In genomic region chr9:74025402-74025894, GRCh38 we compare ENCODE assay signal across 17 cellular contexts.
A peak's percentile ranks its signal among the peaks of the same experiment; 100 is the strongest.
DNase-seq lines count a peak whose midpoint lies in the region; ATAC-seq, FAIRE-seq and TF ChIP-seq lines count a peak whose summit lies in the region.
"Had no signal": no experiment of that assay in that cellular context is flagged by ENCODE, and none has a peak within 500 bp of the region (broad histone marks: within the 10 kb centered on the region; RNA-seq: fewer than 3 reads in every experiment).

No MANE protein-coding gene starts in this region.

- H2BK20ac ChIP-seq in H9 (ENCODE audit: low read depth, low read length, poor library complexity, severe bottlenecking): no peak overlapping the region

- no peak for TF ChIP-seq POLR2A in right lobe of liver (IDR thresholded peaks at IDR 0.05)

- H2BK12ac ChIP-seq in H9 (ENCODE audit: insufficient read length, low read depth, low read length): no peak overlapping the region

- intact Hi-C loops in right lobe of liver (cut with DNase I) (no loop called here), pancreas (cut with DNase I) (no loop called here), left ventricle myocardium superior (cut with micrococcal nuclease) (no loop called here)

- no peaks in the 10 kb centered on the region for H3K23me2 ChIP-seq in H9 (ENCODE audit: insufficient read length, low read depth, low read length, poor library complexity, severe bottlenecking)

- TF ChIP-seq CTCF in right lobe of liver (IDR thresholded peaks at IDR 0.05): no peak
- TF ChIP-seq CTCF in pancreas (IDR thresholded peaks at IDR 0.05): no peak
- no peak for TF ChIP-seq CTCF in H9 (conservative IDR thresholded peaks at IDR 0.05)

- H3K27me3 ChIP-seq in MG63 (no peaks in the 10 kb centered on the region), right lobe of liver (no peaks in the 10 kb centered on the region), pancreas (no peaks in the 10 kb centered on the region), H9 (ENCODE audit: insufficient read depth, low read length) (no peaks in the 10 kb centered on the region)
- H3K27me3 ChIP-seq: BLaER1 had no signal

- H4K20me1 ChIP-seq in H9 (ENCODE audit: control insufficient read depth, insufficient read depth, insufficient read length): no peaks in the 10 kb centered on the region
- H4K20me1 ChIP-seq: BLaER1 had no signal

- ATAC-seq in right lobe of liver: peak; percentile 94 to 98 (median 94)
- no peak for ATAC-seq in HG02678 (IDR thresholded peaks at IDR 0.05; ENCODE audit: unreplicated experiment)
- ATAC-seq in pancreas: no peak
- no peak for ATAC-seq in left ventricle myocardium superior
- ATAC-seq: stimulated activated effector memory CD8-positive, alpha-beta T cell treated with anti-CD3 and anti-CD28 coated beads, Interleukin-12 subunit alpha, Interleukin-12 subunit beta, amount 100 ng/mL, for 72 hours had no signal

- no peak overlapping the region for H2BK120ac ChIP-seq in H9 (ENCODE audit: low read depth, low read length, poor library complexity, severe bottlenecking)

- no peak overlapping the region for H3K23ac ChIP-seq in H9 (ENCODE audit: insufficient read length, low read depth, low read length)

- H4K5ac ChIP-seq in H9 (ENCODE audit: insufficient read length, low read depth, low read length): no peak overlapping the region

- H4K91ac ChIP-seq in H9 (ENCODE audit: insufficient read length, low read depth, low read length): no peak overlapping the region

- no peak overlapping the region for H2AK5ac ChIP-seq in H9 (ENCODE audit: insufficient read length, low read length)

- H3K4me1 ChIP-seq in right lobe of liver: peaks cover 0 to 14% (median 2%) of the 10 kb centered on the region in 4 donors
- H3K4me1 ChIP-seq in pancreas: no peaks in the 10 kb centered on the region
- 0 out of 2 replicates have a peak, but pooled peaks cover 3% of the 10 kb centered on the region for H3K4me1 ChIP-seq in H9 (ENCODE audit: insufficient read depth, low read length)
- H3K4me1 ChIP-seq: BLaER1 had no signal

- H3K27ac ChIP-seq in right lobe of liver (peak overlapping the region in 2 of 3 donors; percentile 13 to 45), pancreas (no peak overlapping the region), H9 (ENCODE audit: insufficient read length, low read depth, low read length) (no peak overlapping the region)
- H3K27ac ChIP-seq: BLaER1 had no signal

- H3K36me3 ChIP-seq in MG63: no peaks in the 10 kb centered on the region
- H3K36me3 ChIP-seq in right lobe of liver: no peaks in the 10 kb centered on the region
- H3K36me3 ChIP-seq in pancreas: no peaks in the 10 kb centered on the region
- H3K36me3 ChIP-seq: BLaER1 had no signal

- H3K14ac ChIP-seq in H9 (ENCODE audit: insufficient read depth, low read length): no peak overlapping the region

- H3K18ac ChIP-seq in H9 (ENCODE audit: insufficient read length, low read depth, low read length): no peak overlapping the region

- 25% methylated on average over 3 of the region's 3 CpGs for WGBS in right lobe of liver (ENCODE audit: insufficient coverage, low coverage, low lambda C conversion rate, missing lambda C conversion rate)
- WGBS in pancreas, 2 donors: 32 to 33% methylated on average over 3 of the region's 3 CpGs
- WGBS in H9 (ENCODE audit: extremely low coverage, insufficient read length, low lambda C conversion rate): no CpG with 5 or more reads among the region's 3 CpGs

- H3K4me3 Mint-ChIP-seq in H9: no peak overlapping the region
- H3K4me3 Mint-ChIP-seq: activated naive CD8-positive, alpha-beta T cell treated with anti-CD3 and anti-CD28 coated beads, Interleukin-2, amount 10 ng/mL, durations not matched to agents 7 days and 5 days; dendritic cell treated with granulocyte-macrophage colony-stimulating factor and Interleukin-4, amounts not matched to agents 40 ng/mL and 50 ng/mL, for 4 days; stimulated activated effector memory CD8-positive, alpha-beta T cell treated with anti-CD3 and anti-CD28 coated beads, Interleukin-12 subunit alpha, Interleukin-12 subunit beta, amount 100 ng/mL, for 72 hours had no signal

- no peak overlapping the region for H3K27ac Mint-ChIP-seq in H9
- H3K27ac Mint-ChIP-seq: activated naive CD8-positive, alpha-beta T cell treated with anti-CD3 and anti-CD28 coated beads, Interleukin-2, amount 10 ng/mL, durations not matched to agents 7 days and 5 days; dendritic cell treated with granulocyte-macrophage colony-stimulating factor and Interleukin-4, amounts not matched to agents 40 ng/mL and 50 ng/mL, for 4 days; stimulated activated effector memory CD8-positive, alpha-beta T cell treated with anti-CD3 and anti-CD28 coated beads, Interleukin-12 subunit alpha, Interleukin-12 subunit beta, amount 100 ng/mL, for 72 hours had no signal

- H3K9me3 ChIP-seq in MG63 (no peaks in the 10 kb centered on the region), right lobe of liver (no peaks in the 10 kb centered on the region), pancreas (no peaks in the 10 kb centered on the region), H9 (ENCODE audit: control insufficient read depth, low read depth, low read length) (no peaks in the 10 kb centered on the region)
- H3K9me3 ChIP-seq: BLaER1 had no signal

- H2BK5ac ChIP-seq in H9 (ENCODE audit: insufficient read length, low read length): no peak overlapping the region

- no peak overlapping the region for H2AFZ ChIP-seq in H9 (ENCODE audit: low read length)

- FAIRE-seq in pancreas (lab: Jason Lieb, UNC): no peak
- FAIRE-seq: keratinocyte had no signal

- H3K4me2 ChIP-seq in H9 (ENCODE audit: insufficient read depth, insufficient read length, low read length): no peak overlapping the region
- H3K4me2 ChIP-seq: BLaER1 had no signal

- H3K4me1 Mint-ChIP-seq in H9: peaks cover 0 to 3% of the 10 kb centered on the region in 2 experiments; a peak in 1 of 4 replicates
- H3K4me1 Mint-ChIP-seq: activated naive CD8-positive, alpha-beta T cell treated with anti-CD3 and anti-CD28 coated beads, Interleukin-2, amount 10 ng/mL, durations not matched to agents 7 days and 5 days; stimulated activated effector memory CD8-positive, alpha-beta T cell treated with anti-CD3 and anti-CD28 coated beads, Interleukin-12 subunit alpha, Interleukin-12 subunit beta, amount 100 ng/mL, for 72 hours had no signal

- DNase-seq in COLO829 (ENCODE audit: low spot score) (peak; percentile 72), MG63 (peak; percentile 42), dedifferentiated amniotic fluid mesenchymal stem cell (ENCODE audit: extremely low spot score) (peak; percentile 32), right lobe of liver (no peak), pancreas (no peak), left ventricle myocardium superior (no peak), H9 (no peak)
- DNase-seq: activated CD8-positive, alpha-beta memory T cell treated with anti-CD3 and anti-CD28 coated beads, Interleukin-2, amount 50 U/mL, for 4 hours; activated naive CD8-positive, alpha-beta T cell treated with anti-CD3 and anti-CD28 coated beads, Interleukin-2, amount 10 ng/mL, durations not matched to agents 7 days and 5 days; NCI-H2081 treated with DMSO at 0.1 percent for 48 hours; NK-92 treated with Interleukin-12 subunit alpha and Interleukin-12 subunit beta, amount 100 ng/mL, for 24 hours; stimulated activated CD4-positive, alpha-beta T cell treated with anti-CD3 and anti-CD28 coated beads, Interleukin-4, amount 100 ng/mL, for 24 hours had no signal

- H3K27me3 Mint-ChIP-seq in H9 (ENCODE audit: low read depth): no peaks in the 10 kb centered on the region; the same call in 1 of the 2 replicates
- H3K27me3 Mint-ChIP-seq: activated naive CD8-positive, alpha-beta T cell treated with anti-CD3 and anti-CD28 coated beads, Interleukin-2, amount 10 ng/mL, durations not matched to agents 7 days and 5 days; dendritic cell treated with granulocyte-macrophage colony-stimulating factor and Interleukin-4, amounts not matched to agents 40 ng/mL and 50 ng/mL, for 4 days had no signal

- H3K36me3 Mint-ChIP-seq in H9 (ENCODE audit: insufficient read depth in 1 of 3, low read depth in 3 of 3): peaks cover 2 to 3% (median 3%) of the 10 kb centered on the region in 3 experiments; a peak in 3 of 7 replicates
- H3K36me3 Mint-ChIP-seq: activated naive CD8-positive, alpha-beta T cell treated with anti-CD3 and anti-CD28 coated beads, Interleukin-2, amount 10 ng/mL, durations not matched to agents 7 days and 5 days; stimulated activated effector memory CD8-positive, alpha-beta T cell treated with anti-CD3 and anti-CD28 coated beads, Interleukin-12 subunit alpha, Interleukin-12 subunit beta, amount 100 ng/mL, for 72 hours had no signal

- H3K4ac ChIP-seq in H9 (ENCODE audit: low read depth, low read length): no peak overlapping the region

- no peak overlapping the region for H4K8ac ChIP-seq in H9 (replicated peaks; ENCODE audit: insufficient read length, low read depth, low read length)

- H3K9ac ChIP-seq in H9 (ENCODE audit: extremely low read depth, insufficient read length, low read length): no peak overlapping the region
- H3K9ac ChIP-seq: BLaER1 had no signal

- no peak overlapping the region for H3K56ac ChIP-seq in H9 (ENCODE audit: insufficient read length, low read depth, low read length)

- no peak overlapping the region for H3K4me3 ChIP-seq in MG63
- H3K4me3 ChIP-seq in right lobe of liver: no peak overlapping the region
- H3K4me3 ChIP-seq in pancreas: no peak overlapping the region
- H3K4me3 ChIP-seq: BLaER1 had no signal

- H3K79me2 ChIP-seq in H9 (ENCODE audit: insufficient read depth, low read length): no peaks in the 10 kb centered on the region

- H3K9me3 Mint-ChIP-seq in H9: no peaks in the 10 kb centered on the region; a peak in 2 of 5 replicates
- H3K9me3 Mint-ChIP-seq: activated naive CD8-positive, alpha-beta T cell treated with anti-CD3 and anti-CD28 coated beads, Interleukin-2, amount 10 ng/mL, durations not matched to agents 7 days and 5 days; dendritic cell treated with granulocyte-macrophage colony-stimulating factor and Interleukin-4, amounts not matched to agents 40 ng/mL and 50 ng/mL, for 4 days had no signal

- no peak overlapping the region for H2BK15ac ChIP-seq in H9 (ENCODE audit: low read depth, low read length)

- H3T11ph ChIP-seq in H9 (ENCODE audit: low read length): no peak overlapping the region

- H3K79me1 ChIP-seq in H9 (ENCODE audit: insufficient read depth, low read depth, low read length, poor library complexity, severe bottlenecking): no peaks in the 10 kb centered on the region

Comparison
In these comparisons a context has a peak if more than half of its experiments do, and no peak if none do; other contexts are left out.
1. DNase-seq: peak in COLO829 (single experiment), MG63 (single experiment) and dedifferentiated amniotic fluid mesenchymal stem cell (single experiment); none in right lobe of liver (0 of 3), pancreas (0 of 6), left ventricle myocardium superior (single experiment) and H9 (single experiment).
2. ATAC-seq: peak in right lobe of liver (4 of 4); none in HG02678 (single experiment), pancreas (0 of 4) and left ventricle myocardium superior (single experiment).
3. H3K27ac ChIP-seq: peak in right lobe of liver (2 of 3); none in pancreas (0 of 4) and H9 (single experiment).